Comparison of ENCODE assay signal across 1 cellular context in the genomic region with DNA sequence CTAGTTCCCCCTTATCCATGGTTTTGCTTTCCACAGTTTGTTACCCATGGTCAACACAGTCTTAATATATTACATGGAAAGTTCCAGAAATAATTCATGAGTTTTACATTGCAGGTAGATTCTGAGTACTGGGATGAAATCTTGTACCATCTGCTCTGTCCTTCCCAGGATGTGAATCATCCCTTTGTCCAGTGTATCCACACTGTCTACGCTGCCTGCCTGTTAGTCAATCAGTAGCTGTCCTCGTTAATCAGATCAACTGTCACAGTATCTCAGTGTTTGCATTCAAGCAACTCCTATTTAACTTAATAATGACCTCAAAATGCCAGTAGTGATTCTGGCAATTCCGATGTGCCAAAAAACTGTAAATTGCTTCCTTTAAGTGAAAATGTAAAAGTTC.
A peak's percentile ranks its signal among the peaks of the same experiment; 100 is the strongest.
TF ChIP-seq lines count a peak whose summit lies in the region.

No MANE protein-coding gene starts in this region.

TF ChIP-seq in HepG2, 621 proteins besides CTCF, POLR2A, EP300 and RAD21 (continued from another document):
- TF ChIP-seq, protein P1, sequence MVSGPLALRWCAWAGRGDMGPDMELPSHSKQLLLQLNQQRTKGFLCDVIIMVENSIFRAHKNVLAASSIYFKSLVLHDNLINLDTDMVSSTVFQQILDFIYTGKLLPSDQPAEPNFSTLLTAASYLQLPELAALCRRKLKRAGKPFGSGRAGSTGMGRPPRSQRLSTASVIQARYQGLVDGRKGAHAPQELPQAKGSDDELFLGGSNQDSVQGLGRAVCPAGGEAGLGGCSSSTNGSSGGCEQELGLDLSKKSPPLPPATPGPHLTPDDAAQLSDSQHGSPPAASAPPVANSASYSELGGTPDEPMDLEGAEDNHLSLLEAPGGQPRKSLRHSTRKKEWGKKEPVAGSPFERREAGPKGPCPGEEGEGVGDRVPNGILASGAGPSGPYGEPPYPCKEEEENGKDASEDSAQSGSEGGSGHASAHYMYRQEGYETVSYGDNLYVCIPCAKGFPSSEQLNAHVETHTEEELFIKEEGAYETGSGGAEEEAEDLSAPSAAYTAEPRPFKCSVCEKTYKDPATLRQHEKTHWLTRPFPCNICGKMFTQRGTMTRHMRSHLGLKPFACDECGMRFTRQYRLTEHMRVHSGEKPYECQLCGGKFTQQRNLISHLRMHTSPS (CRISPR knock-in tag; IDR thresholded peaks at IDR 0.05; ENCODE audit: low read depth): 0 out of 2 replicates have a peak, but pooled peaks have one; percentile 24
TF ChIP-seq in HepG2: peak in this region for 5.
